ENCODE assay signal across 12 cellular contexts in genomic region chr2:217393585-217394032, GRCh38.
DNase-seq lines count a peak whose midpoint lies in the region; ATAC-seq, FAIRE-seq and TF ChIP-seq lines count a peak whose summit lies in the region.
"Had no signal": no experiment of that assay in that cellular context is flagged by ENCODE, and none has a peak within 500 bp of the region (broad histone marks: within the 10 kb centered on the region; RNA-seq: fewer than 3 reads in every experiment).

No MANE protein-coding gene starts in this region.

- peak overlapping the region; percentile 73 for H3K4me2 ChIP-seq in GM23248 (ENCODE audit: unreplicated experiment)
- H3K4me2 ChIP-seq in K562 (ENCODE audit: insufficient read depth, low read length), result no peak overlapping the region

- CTCF ChIA-PET in K562 (lab: Yijun Ruan, JAX; ENCODE audit: low intra/inter-chr PET ratio), result no interaction called here

- DNase-seq in GM23248 (peak; percentile 93), K562 (ENCODE audit: extremely low read depth in 1 of 4, low spot score in 3 of 4) (no peak), right cardiac atrium (peak; percentile 57 to 84 (median 83)), stomach (peak; percentile 42), germinal center (ENCODE audit: low spot score) (no peak), NCI-H1105 (lab: John Stamatoyannopoulos, UW) (no peak)
- DNase-seq in stimulated activated CD4-positive, alpha-beta T cell treated with anti-CD3 and anti-CD28 coated beads, Interleukin-1b, Interleukin-23, amount 100 ng/mL, for 48 hours, result no peak
- DNase-seq: DMS79; NCI-H1417; RPMI8226; stimulated activated CD4-positive, alpha-beta T cell treated with anti-CD3 and anti-CD28 coated beads, Interleukin-4, amount 100 ng/mL, for 4 hours had no signal

- 0 out of 2 replicates have a peak overlapping the region, but pooled peaks have one; percentile 23 for H3K4me3 ChIP-seq in GM23248
- no peak overlapping the region for H3K4me3 ChIP-seq in K562
- H3K4me3 ChIP-seq in right cardiac atrium (ENCODE audit: low read length), result no peak overlapping the region
- H3K4me3 ChIP-seq in stomach, result no peak overlapping the region

- TF ChIP-seq POLR2A in K562 (conservative IDR thresholded peaks at IDR 0.05) (no peak), stomach (IDR thresholded peaks at IDR 0.05) (no peak)

- no peaks in the 10 kb centered on the region for H4K20me1 ChIP-seq in GM23248 (ENCODE audit: insufficient read depth)
- H4K20me1 ChIP-seq in K562 (replicated peaks; ENCODE audit: control insufficient read depth, insufficient read depth, low read length), result no peaks in the 10 kb centered on the region

- peak overlapping the region; percentile 70 for H3K27ac ChIP-seq in GM23248
- no peak overlapping the region for H3K27ac ChIP-seq in K562 (ENCODE audit: extremely low read depth, low read depth, low read length)
- peak overlapping the region; percentile 48 for H3K27ac ChIP-seq in right cardiac atrium (ENCODE audit: low read length)
- H3K27ac ChIP-seq in stomach, result peak overlapping the region in 3 of 5 donors; percentile 26 to 70 (median 32)

- POLR2A ChIA-PET in K562 (lab: Yijun Ruan, JAX), result no interaction called here

- 0 to 3% methylated on average over 4 of the region's 4 CpGs for WGBS in GM23248 (ENCODE audit: low coverage in 1 of 2, low lambda C conversion rate in 2 of 2, missing lambda C conversion rate in 2 of 2), 2 experiments
- 3% methylated on average over 4 of the region's 4 CpGs for WGBS in K562 (ENCODE audit: insufficient coverage, low coverage, missing lambda C conversion rate)
- WGBS in right cardiac atrium, result 26% methylated on average over 4 of the region's 4 CpGs
- 38 to 57% (median 46%) methylated on average over 4 of the region's 4 CpGs for WGBS in stomach, 5 donors

- TF ChIP-seq EP300 in K562 (IDR thresholded peaks at IDR 0.05; ENCODE audit: low read length) (no peak), stomach (IDR thresholded peaks at IDR 0.05) (no peak)

- TF ChIP-seq CTCF in K562 (IDR thresholded peaks at IDR 0.05 in 2 of 3, conservative IDR thresholded peaks at IDR 0.05 in 1 of 3; ENCODE audit: insufficient read depth in 2 of 3, low read depth in 1 of 3, low read length in 3 of 3), result no peak
- no peak for TF ChIP-seq CTCF in stomach (IDR thresholded peaks at IDR 0.05)

- H3K9me2 ChIP-seq in GM23248 (ENCODE audit: insufficient read depth), result no peaks in the 10 kb centered on the region

- in situ Hi-C loops in GM23248 (cut with MboI), result no loop called here
- in situ Hi-C loops in K562 (cut with MboI), result no loop called here

- intact Hi-C loops in K562 (cut with micrococcal nuclease) (no loop called here), right cardiac atrium (cut with DNase I) (loop anchor here in 1 of 4 donors (10.0 kb wide), 1 partner anchor 699 kb away; the partner anchor contains the start of gene IGFBP5), stomach (cut with DNase I; ENCODE audit: low total_unique reads) (no loop called here)

- no peak for FAIRE-seq in K562 (lab: Jason Lieb, UNC)

- H3K9ac ChIP-seq in GM23248, result peak overlapping the region; percentile 26
- no peak overlapping the region for H3K9ac ChIP-seq in K562 (ENCODE audit: insufficient read depth in 1 of 2, low read depth in 2 of 2, low read length in 2 of 2)

- no TSS peak for BruUV-seq in K562 (replicated peaks; lab: Mats Ljungman, UMichigan)

- no peaks in the 10 kb centered on the region for H3K9me3 ChIP-seq in GM23248 (ENCODE audit: low read depth)
- H3K9me3 ChIP-seq in K562 (replicated peaks; ENCODE audit: control insufficient read depth, insufficient read depth, low read depth, low read length), result no peaks in the 10 kb centered on the region
- peaks cover 2% of the 10 kb centered on the region for H3K9me3 ChIP-seq in right cardiac atrium (ENCODE audit: control insufficient read depth, low read length)
- peaks cover 0 to 20% (median 7%) of the 10 kb centered on the region in 4 donors for H3K9me3 ChIP-seq in stomach

- no peaks in the 10 kb centered on the region for H3K79me2 ChIP-seq in GM23248 (ENCODE audit: insufficient read depth)
- H3K79me2 ChIP-seq in K562 (ENCODE audit: control insufficient read depth, insufficient read depth, low read length), result no peaks in the 10 kb centered on the region

- TF ChIP-seq RAD21 in K562 (CRISPR knock-in tag; conservative IDR thresholded peaks at IDR 0.05 in 1 of 2, IDR thresholded peaks at IDR 0.05 in 1 of 2), result no peak

- H3K27me3 ChIP-seq in GM23248 (replicated peaks; ENCODE audit: insufficient read depth), result no peaks in the 10 kb centered on the region
- no peaks in the 10 kb centered on the region for H3K27me3 ChIP-seq in K562 (ENCODE audit: control insufficient read depth in 2 of 2, insufficient read depth in 2 of 2, low read length in 2 of 2)
- H3K27me3 ChIP-seq in right cardiac atrium (ENCODE audit: control insufficient read depth, insufficient read depth), result no peaks in the 10 kb centered on the region
- no peaks in the 10 kb centered on the region for H3K27me3 ChIP-seq in stomach

- H2AFZ ChIP-seq in GM23248 (peak overlapping the region; percentile 21), K562 (ENCODE audit: low read depth, low read length) (no peak overlapping the region)

- H3F3A ChIP-seq in GM23248 (ENCODE audit: insufficient read depth), result peaks cover 42% of the 10 kb centered on the region

- no peaks in the 10 kb centered on the region for H3K9me1 ChIP-seq in K562 (ENCODE audit: control insufficient read depth, insufficient read depth, low read length)

- ATAC-seq in K562 (no peak), right cardiac atrium (peak; percentile 96), HG02678 (IDR thresholded peaks at IDR 0.05; ENCODE audit: unreplicated experiment) (no peak)

- H3K36me3 ChIP-seq in GM23248 (ENCODE audit: low read depth), result no peaks in the 10 kb centered on the region
- no peaks in the 10 kb centered on the region for H3K36me3 ChIP-seq in K562 (ENCODE audit: control insufficient read depth, insufficient read depth, low read length)
- no peaks in the 10 kb centered on the region for H3K36me3 ChIP-seq in stomach

- peaks cover 48% of the 10 kb centered on the region for H3K4me1 ChIP-seq in GM23248 (ENCODE audit: insufficient read depth)
- H3K4me1 ChIP-seq in K562 (replicated peaks in 1 of 2; ENCODE audit: control insufficient read depth in 2 of 2, insufficient read depth in 2 of 2, low read length in 2 of 2), result no peaks in the 10 kb centered on the region
- H3K4me1 ChIP-seq in right cardiac atrium (ENCODE audit: control insufficient read depth, insufficient read depth, low read length), result no peaks in the 10 kb centered on the region
- peaks cover 8 to 46% (median 17%) of the 10 kb centered on the region in 4 donors for H3K4me1 ChIP-seq in stomach

TF ChIP-seq in K562, 482 proteins besides CTCF, POLR2A, EP300 and RAD21:
- TF ChIP-seq TBP (optimal IDR thresholded peaks at IDR 0.05; ENCODE audit: low read depth, low read length) (no peak), ZBTB7A (IDR thresholded peaks at IDR 0.05; ENCODE audit: borderline replicate concordance, control insufficient read depth, low read depth, low read length) (no peak), FOSL1 (tag; conservative IDR thresholded peaks at IDR 0.05) (0 out of 2 replicates have a peak, but pooled peaks have one; percentile 14), CCNT2 (IDR thresholded peaks at IDR 0.05; ENCODE audit: borderline replicate concordance, extremely low read depth, insufficient read length, low read depth, low read length) (no peak), SRSF9 (IDR thresholded peaks at IDR 0.05; ENCODE audit: borderline replicate concordance, low read depth, low read length) (no peak), ZNF507 (tag; conservative IDR thresholded peaks at IDR 0.05) (no peak), KDM5B (IDR thresholded peaks at IDR 0.05; ENCODE audit: insufficient replicate concordance, low read depth, low read length) (no peak), NFIC (IDR thresholded peaks at IDR 0.05) (no peak)

Comparison
In these comparisons a context has a peak if more than half of its experiments do, and no peak if none do; other contexts are left out.
1. DNase-seq: peak in GM23248 (single experiment), right cardiac atrium (3 of 3) and stomach (single experiment); none in K562 (0 of 4), germinal center (single experiment), NCI-H1105 (single experiment) and stimulated activated CD4-positive, alpha-beta T cell treated with anti-CD3 and anti-CD28 coated beads, Interleukin-1b, Interleukin-23, amount 100 ng/mL, for 48 hours (single experiment).
2. ATAC-seq: peak in right cardiac atrium (2 of 2); none in K562 (single experiment) and HG02678 (single experiment).